In genomic region chr2:64699712-64700111, GRCh38 we compare ENCODE assay signal across 9 cellular contexts. TPM values are rescaled to one million over a fixed set of nuclear protein-coding genes. Genes with fewer than 3 reads are reported as not detected.
DNase-seq lines count a peak whose midpoint lies in the region; ATAC-seq, FAIRE-seq and TF ChIP-seq lines count a peak whose summit lies in the region.
"Had no signal": no experiment of that assay in that cellular context is flagged by ENCODE, and none has a peak within 500 bp of the region (broad histone marks: within the 10 kb centered on the region; RNA-seq: fewer than 3 reads in every experiment).

No MANE protein-coding gene starts in this region.

- H3K36me3 Mint-ChIP-seq in astrocyte (ENCODE audit: low read depth, unreplicated experiment): no peaks in the 10 kb centered on the region

- no peak for FAIRE-seq in astrocyte (lab: Jason Lieb, UNC)

- no peaks in the 10 kb centered on the region for H3K79me2 ChIP-seq in astrocyte (ENCODE audit: insufficient read depth, low read length)

- no peaks in the 10 kb centered on the region for H3K36me3 ChIP-seq in astrocyte (ENCODE audit: insufficient read depth, low read length)

- in situ Hi-C loops in ACHN (cut with HindIII; ENCODE audit: low pct_ligation_motif_present, low pct_unique_long_range_greater_than_20kb, low sequenced_read_pairs): no loop called here

- no peak overlapping the region for H2AFZ ChIP-seq in astrocyte (ENCODE audit: low read depth, low read length)

- H3K27me3 Mint-ChIP-seq in astrocyte (ENCODE audit: low read depth, unreplicated experiment): no peaks in the 10 kb centered on the region

- no peaks in the 10 kb centered on the region for H4K20me1 ChIP-seq in astrocyte (ENCODE audit: insufficient read depth, low read length)

- no peak overlapping the region for H3K4me3 Mint-ChIP-seq in astrocyte (ENCODE audit: unreplicated experiment)

- H3K27me3 ChIP-seq in astrocyte (ENCODE audit: insufficient read depth, low read length): no peaks in the 10 kb centered on the region

- H3K27ac ChIP-seq in astrocyte (ENCODE audit: low read depth, low read length): no peak overlapping the region

- no peaks in the 10 kb centered on the region for H3K9me3 Mint-ChIP-seq in astrocyte (ENCODE audit: unreplicated experiment)

- H3K27ac Mint-ChIP-seq in astrocyte (ENCODE audit: unreplicated experiment): peak overlapping the region; percentile 97

- peaks cover 35% of the 10 kb centered on the region for H3K4me1 ChIP-seq in astrocyte (ENCODE audit: insufficient read depth, low read length)

- H3K4me1 Mint-ChIP-seq in astrocyte (ENCODE audit: low read depth, unreplicated experiment): peaks cover 46% of the 10 kb centered on the region

- H3K9ac ChIP-seq in astrocyte (ENCODE audit: low read length): no peak overlapping the region

- H3K4me3 ChIP-seq in astrocyte (ENCODE audit: insufficient read depth, low read depth, low read length): no peak overlapping the region

- no peak overlapping the region for H3K4me2 ChIP-seq in astrocyte (ENCODE audit: low read length)

- H3K9me3 ChIP-seq in astrocyte (ENCODE audit: insufficient read depth, low read depth, low read length): no peaks in the 10 kb centered on the region

- no peak for TF ChIP-seq CTCF in astrocyte (IDR thresholded peaks at IDR 0.05; ENCODE audit: insufficient read depth, low read depth, low read length)

- DNase-seq in ACHN (peak; percentile 57), astrocyte (ENCODE audit: low read depth) (no peak), glomerular visceral epithelial cell (ENCODE audit: extremely low spot score) (no peak), 8988T (no peak)

- peak; percentile 30 for ATAC-seq in GM18868 (IDR thresholded peaks at IDR 0.05; ENCODE audit: unreplicated experiment)
- ATAC-seq in HG03469 (IDR thresholded peaks at IDR 0.05; ENCODE audit: unreplicated experiment): peak; percentile 1
- no peak for ATAC-seq in HG03139 (IDR thresholded peaks at IDR 0.05; ENCODE audit: unreplicated experiment)
- no peak for ATAC-seq in GM21576 (IDR thresholded peaks at IDR 0.05; ENCODE audit: unreplicated experiment)
- ATAC-seq: sciatic nerve had no signal

RNA-seq across cellular contexts. Expression of gene SERTAD2, which starts 46.0 kb away (rescaled TPM):
- total RNA-seq in astrocyte: 39.9 and 42.2 TPM in 2 replicates

Comparison
In these comparisons a context has a peak if more than half of its experiments do, and no peak if none do; other contexts are left out.
1. ATAC-seq: peak in GM18868 (single experiment) and HG03469 (single experiment); none in HG03139 (single experiment) and GM21576 (single experiment).